In genomic region chr9:105912868-105913516, GRCh38 we compare ENCODE assay signal across 15 cellular contexts.
DNase-seq lines count a peak whose midpoint lies in the region; ATAC-seq and TF ChIP-seq lines count a peak whose summit lies in the region.
"Had no signal": no experiment of that assay in that cellular context is flagged by ENCODE, and none has a peak within 500 bp of the region (broad histone marks: within the 10 kb centered on the region; RNA-seq: fewer than 3 reads in every experiment).

No MANE protein-coding gene starts in this region.

- peaks cover 2% of the 10 kb centered on the region for H3K9me3 Mint-ChIP-seq in Calu3 (ENCODE audit: low read depth, unreplicated experiment)

- H3F3A ChIP-seq in GM23248 (ENCODE audit: insufficient read depth) = no peaks in the 10 kb centered on the region

- H3K79me2 ChIP-seq in GM23248 (ENCODE audit: insufficient read depth) = no peaks in the 10 kb centered on the region

- BruUV-seq in Calu3 (replicated peaks; lab: Mats Ljungman, UMichigan) = no TSS peak
- BruUV-seq in Panc1 (replicated peaks; lab: Mats Ljungman, UMichigan) = no TSS peak

- H3K4me3 ChIP-seq in HUES6 (ENCODE audit: low read depth, low read length) (no peak overlapping the region), Panc1 (ENCODE audit: low read depth in 2 of 2, low read length in 2 of 2) (no peak overlapping the region), GM23248 (no peak overlapping the region)
- H3K4me3 ChIP-seq: cardiac muscle cell, gastroesophageal sphincter, MG63 had no signal

- no peaks in the 10 kb centered on the region for H3K9me2 ChIP-seq in GM23248 (ENCODE audit: insufficient read depth)

- no peaks in the 10 kb centered on the region for H4K20me1 ChIP-seq in GM23248 (ENCODE audit: insufficient read depth)

- in situ Hi-C loops in Panc1 (cut with HindIII; ENCODE audit: low pct_unique_long_range_greater_than_20kb, low sequenced_read_pairs) (no loop called here), GM23248 (cut with MboI) (no loop called here)

- H3K36me3 ChIP-seq in HUES6 (ENCODE audit: control insufficient read depth, insufficient read depth, low read length) (no peaks in the 10 kb centered on the region), Panc1 (ENCODE audit: control insufficient read depth, insufficient read depth, low read length) (no peaks in the 10 kb centered on the region), GM23248 (ENCODE audit: low read depth) (no peaks in the 10 kb centered on the region)
- H3K36me3 ChIP-seq: cardiac muscle cell, gastroesophageal sphincter, MG63 had no signal

- no peaks in the 10 kb centered on the region for H3K27me3 ChIP-seq in HUES6 (ENCODE audit: control insufficient read depth, insufficient read depth, low read length)
- no peaks in the 10 kb centered on the region for H3K27me3 ChIP-seq in Panc1 (ENCODE audit: control insufficient read depth, insufficient read depth, low read length)
- no peaks in the 10 kb centered on the region for H3K27me3 ChIP-seq in GM23248 (replicated peaks; ENCODE audit: insufficient read depth)
- H3K27me3 ChIP-seq: cardiac muscle cell, gastroesophageal sphincter, MG63 had no signal

- CTCF ChIA-PET in Calu3 (lab: Charles Lee) = no interaction called here
- CTCF ChIA-PET in Panc1 (lab: Charles Lee) = no interaction called here

- H3K4me1 ChIP-seq in HUES6 (ENCODE audit: control insufficient read depth, insufficient read depth, low read length) (peaks cover 48% of the 10 kb centered on the region), Panc1 (ENCODE audit: control insufficient read depth, insufficient read depth, low read length) (peaks cover 21% of the 10 kb centered on the region), GM23248 (ENCODE audit: insufficient read depth) (no peaks in the 10 kb centered on the region)

- peak; percentile 84 for ATAC-seq in Panc1
- ATAC-seq in GM21367 (IDR thresholded peaks at IDR 0.05; ENCODE audit: unreplicated experiment) = no peak
- ATAC-seq: gastroesophageal sphincter had no signal

- H3K4me2 ChIP-seq in GM23248 (ENCODE audit: unreplicated experiment) = no peak overlapping the region

- peaks cover 16% of the 10 kb centered on the region for H3K4me1 Mint-ChIP-seq in Calu3 (ENCODE audit: low read depth, unreplicated experiment)

- H2AFZ ChIP-seq in GM23248 = no peak overlapping the region

- H3K9ac ChIP-seq in HUES6 (ENCODE audit: low read length) (no peak overlapping the region), GM23248 (no peak overlapping the region)

- no peak overlapping the region for H3K4me3 Mint-ChIP-seq in Calu3 (ENCODE audit: low read depth, unreplicated experiment)

- H3K36me3 Mint-ChIP-seq in Calu3 (ENCODE audit: insufficient read depth, unreplicated experiment) = no peaks in the 10 kb centered on the region

- TF ChIP-seq CTCF in Calu3 (IDR thresholded peaks at IDR 0.05; ENCODE audit: unreplicated experiment) (no peak), Panc1 (IDR thresholded peaks at IDR 0.05) (no peak)

- H3K27ac Mint-ChIP-seq in Calu3 (ENCODE audit: unreplicated experiment) = no peak overlapping the region

- H3K9me3 ChIP-seq in HUES6 (ENCODE audit: control insufficient read depth, insufficient read depth, low read depth, low read length) (0 out of 2 replicates have a peak, but pooled peaks cover 10% of the 10 kb centered on the region), Panc1 (ENCODE audit: control insufficient read depth, insufficient read depth, low read depth, low read length) (no peaks in the 10 kb centered on the region), GM23248 (ENCODE audit: low read depth) (no peaks in the 10 kb centered on the region)
- H3K9me3 ChIP-seq: gastroesophageal sphincter, MG63 had no signal

- DNase-seq in Calu3 = peak; percentile 5
- DNase-seq in Panc1 (ENCODE audit: low read depth, low spot score) = peak; percentile 45
- DNase-seq in kidney tubule cell (ENCODE audit: low spot score) = peak; percentile 64
- DNase-seq in NOMO-1 (lab: John Stamatoyannopoulos, UW; ENCODE audit: unreplicated experiment in 2 of 2) = no peak
- no peak for DNase-seq in KG1 (lab: John Stamatoyannopoulos, UW)
- DNase-seq in GM23248 = no peak
- DNase-seq: activated CD8-positive, alpha-beta memory T cell treated with anti-CD3 and anti-CD28 coated beads, Interleukin-2, amount 50 U/mL, for 4 hours; activated naive CD4-positive, alpha-beta T cell treated with anti-CD3 and anti-CD28 coated beads, Interleukin-2, amount 50 U/mL, for 16 hours; DMS79; MG63; midbrain had no signal

- H3K27me3 Mint-ChIP-seq in Calu3 (ENCODE audit: unreplicated experiment) = no peaks in the 10 kb centered on the region

- POLR2A ChIA-PET in Panc1 (lab: Charles Lee) = no interaction called here

- peak overlapping the region; percentile 84; the same call in 1 of the 2 replicates for H3K27ac ChIP-seq in HUES6 (ENCODE audit: low read depth, low read length)
- H3K27ac ChIP-seq in Panc1 (ENCODE audit: low read length) = peak overlapping the region; percentile 87
- no peak overlapping the region for H3K27ac ChIP-seq in GM23248
- H3K27ac ChIP-seq: cardiac muscle cell, gastroesophageal sphincter had no signal

- 36 to 40% methylated on average over 8 of the region's 8 CpGs for WGBS in GM23248 (ENCODE audit: low coverage in 1 of 2, low lambda C conversion rate in 2 of 2, missing lambda C conversion rate in 2 of 2), 2 experiments

- intact Hi-C loops in Calu3 (cut with micrococcal nuclease; ENCODE audit: unreplicated experiment) (no loop called here), Panc1 (cut with micrococcal nuclease; ENCODE audit: unreplicated experiment) (no loop called here)

Comparison
In these comparisons a context has a peak if more than half of its experiments do, and no peak if none do; other contexts are left out.
1. DNase-seq: peak in Calu3 (single experiment), Panc1 (single experiment) and kidney tubule cell (single experiment); none in NOMO-1 (0 of 2), KG1 (single experiment) and GM23248 (single experiment).